ENCODE assay signal across 20 cellular contexts in the genomic region with DNA sequence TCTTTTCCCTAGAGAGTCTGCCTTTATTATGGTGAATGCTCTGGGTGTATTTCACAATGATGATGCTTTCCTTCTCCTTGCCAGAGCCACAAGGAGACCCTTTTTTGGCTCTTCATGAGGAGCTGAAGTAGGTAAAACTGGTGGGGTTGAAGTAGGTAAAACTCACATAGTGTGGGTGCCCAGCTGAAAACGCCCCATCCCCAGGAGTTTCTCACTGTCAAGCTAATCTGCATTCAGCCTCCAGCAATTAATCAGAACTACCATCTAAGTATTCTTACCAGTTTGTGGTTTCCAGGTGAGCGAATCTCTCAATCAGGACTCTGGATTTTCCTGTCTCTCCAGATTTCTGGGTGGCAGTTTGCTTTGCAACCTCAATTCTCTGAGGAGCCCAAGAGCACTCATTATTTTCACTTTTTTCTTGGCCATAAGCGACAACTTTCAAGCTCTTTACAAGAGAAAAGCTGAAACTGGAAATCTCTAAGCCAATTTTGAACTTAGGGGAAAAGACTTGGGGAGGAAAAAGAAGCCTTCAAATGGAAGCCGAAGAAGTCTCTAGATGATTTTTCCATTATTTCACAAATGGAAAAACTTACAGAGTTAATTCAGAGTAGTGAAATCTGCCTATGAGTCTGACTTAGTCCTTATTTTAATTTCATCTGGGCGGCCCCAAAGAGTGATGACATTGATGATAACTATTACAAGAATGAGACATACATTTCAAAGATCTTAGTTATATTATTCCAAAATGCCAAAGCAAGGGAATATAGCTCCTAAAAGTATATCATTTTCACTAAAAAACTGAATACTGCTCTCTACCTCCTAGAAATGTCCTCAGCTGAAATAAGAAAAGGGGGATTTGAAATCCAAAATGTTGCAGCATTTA.
DNase-seq lines count a peak whose midpoint lies in the region; ATAC-seq, FAIRE-seq and TF ChIP-seq lines count a peak whose summit lies in the region.
"Had no signal": no experiment of that assay in that cellular context is flagged by ENCODE, and none has a peak within 500 bp of the region (broad histone marks: within the 10 kb centered on the region; RNA-seq: fewer than 3 reads in every experiment).

No MANE protein-coding gene starts in this region.

- H3K9me3 Mint-ChIP-seq in GM23338 (no peaks in the 10 kb centered on the region), osteocyte (ENCODE audit: unreplicated experiment) (no peaks in the 10 kb centered on the region)
- H3K9me3 Mint-ChIP-seq: central memory CD8-positive, alpha-beta T cell had no signal

- H3F3A ChIP-seq in GM23338 (replicated peaks; ENCODE audit: low read depth) = no peaks in the 10 kb centered on the region

- WGBS in aorta, 2 donors = 91 to 95% methylated on average over 5 of the region's 5 CpGs

- ATAC-seq in GM23338 = no peak; the same call in 2 of the 3 replicates
- ATAC-seq in GM21825 (IDR thresholded peaks at IDR 0.05; ENCODE audit: unreplicated experiment) = no peak
- no peak for ATAC-seq in aorta (ENCODE audit: low FRiP score)
- ATAC-seq: left cardiac atrium; natural killer cell treated with Interleukin-12 subunit alpha and Interleukin-12 subunit beta and Interleukin-15 and Interleukin-18, amount 100 ng/mL, for 72 hours; right lobe of liver had no signal

- no peaks in the 10 kb centered on the region for H3K9me2 ChIP-seq in GM23338 (ENCODE audit: insufficient read depth)

- H3K36me3 ChIP-seq in GM23338 (ENCODE audit: insufficient read depth) (no peaks in the 10 kb centered on the region), bronchial epithelial cell (ENCODE audit: control insufficient read depth, insufficient read depth, low read length) (no peaks in the 10 kb centered on the region), aorta (ENCODE audit: control insufficient read depth in 1 of 2, insufficient read depth in 2 of 2, low read length in 1 of 2) (no peaks in the 10 kb centered on the region)
- H3K36me3 ChIP-seq: right lobe of liver, SJSA1 had no signal

- H3K27me3 Mint-ChIP-seq in GM23338 (ENCODE audit: insufficient read depth, low read depth, poor library complexity) (no peaks in the 10 kb centered on the region), osteocyte (ENCODE audit: unreplicated experiment) (no peaks in the 10 kb centered on the region)

- no peaks in the 10 kb centered on the region for H3K9me3 ChIP-seq in aorta (ENCODE audit: control insufficient read depth, low read length)
- H3K9me3 ChIP-seq: right lobe of liver, SJSA1 had no signal

- H3K27ac Mint-ChIP-seq in GM23338 (no peak overlapping the region), osteocyte (ENCODE audit: unreplicated experiment) (peak overlapping the region; percentile 47)
- H3K27ac Mint-ChIP-seq: natural killer cell treated with Interleukin-12 subunit alpha and Interleukin-12 subunit beta and Interleukin-15 and Interleukin-18, amount 100 ng/mL, for 72 hours had no signal

- no peak for FAIRE-seq in bronchial epithelial cell (lab: Jason Lieb, UNC)

- TF ChIP-seq CTCF in GM23338 (conservative IDR thresholded peaks at IDR 0.05; ENCODE audit: low read depth in 2 of 2) (no peak), bronchial epithelial cell (IDR thresholded peaks at IDR 0.05; ENCODE audit: insufficient read depth, low read length, severe bottlenecking) (no peak), osteocyte (IDR thresholded peaks at IDR 0.05) (no peak)

- intact Hi-C loops in aorta (cut with DNase I) = no loop called here

- DNase-seq in DMS79 treated with DMSO at 0.1 percent for 48 hours (lab: John Stamatoyannopoulos, UW) (peak; percentile 77), GM23338 (ENCODE audit: low spot score) (no peak), bronchial epithelial cell (ENCODE audit: low read depth) (peak; percentile 47), osteocyte (ENCODE audit: extremely low spot score, unreplicated experiment) (no peak), aorta (no peak), AML-193 (lab: John Stamatoyannopoulos, UW) (no peak)
- DNase-seq: activated CD4-positive, alpha-beta T cell treated with anti-CD3 and anti-CD28 coated beads, Interleukin-2, amount 50 U/mL, for 1 hour; activated gamma-delta T cell; amygdala; erythroblast; left cardiac atrium; midbrain; NCI-H1694 treated with DMSO at 0.1 percent for 48 hours; right lobe of liver; T-helper 2 cell had no signal

- H3K4me3 Mint-ChIP-seq in GM23338 (no peak overlapping the region), osteocyte (ENCODE audit: unreplicated experiment) (no peak overlapping the region)
- H3K4me3 Mint-ChIP-seq: central memory CD8-positive, alpha-beta T cell; natural killer cell treated with Interleukin-12 subunit alpha and Interleukin-12 subunit beta and Interleukin-15 and Interleukin-18, amount 100 ng/mL, for 72 hours had no signal

- H3K4me1 Mint-ChIP-seq in GM23338 (peaks cover 23% of the 10 kb centered on the region), osteocyte (ENCODE audit: unreplicated experiment) (peaks cover 26% of the 10 kb centered on the region)
- H3K4me1 Mint-ChIP-seq: central memory CD8-positive, alpha-beta T cell had no signal

- H3K4me1 ChIP-seq in GM23338 (ENCODE audit: insufficient read depth) (no peaks in the 10 kb centered on the region), aorta (ENCODE audit: control insufficient read depth in 1 of 2, insufficient read depth in 2 of 2, low read length in 2 of 2) (no peaks in the 10 kb centered on the region)
- H3K4me1 ChIP-seq: SJSA1 had no signal

- H3K4me2 ChIP-seq in GM23338 = no peak overlapping the region

- no peaks in the 10 kb centered on the region for H3K36me3 Mint-ChIP-seq in GM23338 (ENCODE audit: low read depth)
- no peaks in the 10 kb centered on the region for H3K36me3 Mint-ChIP-seq in osteocyte (ENCODE audit: unreplicated experiment)
- H3K36me3 Mint-ChIP-seq: natural killer cell treated with Interleukin-12 subunit alpha and Interleukin-12 subunit beta and Interleukin-15 and Interleukin-18, amount 100 ng/mL, for 72 hours had no signal

- H3K79me2 ChIP-seq in GM23338 (replicated peaks; ENCODE audit: insufficient read depth) = no peaks in the 10 kb centered on the region
- H3K79me2 ChIP-seq: parathyroid adenoma had no signal

- H2AFZ ChIP-seq in GM23338 = peak overlapping the region; percentile 26
- H2AFZ ChIP-seq: parathyroid adenoma had no signal

- H3K27me3 ChIP-seq in GM23338 (ENCODE audit: insufficient read depth) = no peaks in the 10 kb centered on the region
- peaks cover 1% of the 10 kb centered on the region for H3K27me3 ChIP-seq in bronchial epithelial cell (ENCODE audit: control insufficient read depth, insufficient read depth, low read length)
- H3K27me3 ChIP-seq in aorta (ENCODE audit: control insufficient read depth in 1 of 2, insufficient read depth in 2 of 2, low read length in 1 of 2) = no peaks in the 10 kb centered on the region
- H3K27me3 ChIP-seq: right lobe of liver, SJSA1 had no signal

- no peaks in the 10 kb centered on the region for H4K20me1 ChIP-seq in GM23338 (replicated peaks; ENCODE audit: insufficient read depth)

- no peak overlapping the region for H3K4me3 ChIP-seq in GM23338
- H3K4me3 ChIP-seq in bronchial epithelial cell (ENCODE audit: low read depth, low read length) = no peak overlapping the region
- H3K4me3 ChIP-seq in aorta (ENCODE audit: low read length in 2 of 2) = no peak overlapping the region
- H3K4me3 ChIP-seq: right lobe of liver, SJSA1 had no signal

- no peak overlapping the region for H3K27ac ChIP-seq in GM23338 (ENCODE audit: low read depth)
- no peak overlapping the region for H3K27ac ChIP-seq in aorta (ENCODE audit: low read depth in 1 of 2, low read length in 2 of 2)
- H3K27ac ChIP-seq: parathyroid adenoma, right lobe of liver, SJSA1 had no signal

TF ChIP-seq in GM23338, 12 proteins besides CTCF, POLR2A, EP300 and RAD21 (continues in another document):
- no peak for TF ChIP-seq STAT1 (IDR thresholded peaks at IDR 0.05; ENCODE audit: unreplicated experiment)

Comparison
In these comparisons a context has a peak if more than half of its experiments do, and no peak if none do; other contexts are left out.
1. DNase-seq: peak in DMS79 treated with DMSO at 0.1 percent for 48 hours (single experiment) and bronchial epithelial cell (single experiment); none in GM23338 (single experiment), osteocyte (single experiment), aorta (0 of 2) and AML-193 (0 of 2).